In genomic region chr12:105060715-105061378, GRCh38 we compare ENCODE assay signal across 24 cellular contexts. TPM values are rescaled to one million over a fixed set of nuclear protein-coding genes. Genes with fewer than 3 reads are reported as not detected.
A peak's percentile ranks its signal among the peaks of the same experiment; 100 is the strongest.
DNase-seq lines count a peak whose midpoint lies in the region; ATAC-seq, FAIRE-seq and TF ChIP-seq lines count a peak whose summit lies in the region.
"Had no signal": no experiment of that assay in that cellular context is flagged by ENCODE, and none has a peak within 500 bp of the region (broad histone marks: within the 10 kb centered on the region; RNA-seq: fewer than 3 reads in every experiment).

No MANE protein-coding gene starts in this region.

- no peak overlapping the region for H4K8ac ChIP-seq in trophoblast cell (ENCODE audit: low read depth, low read length)

- H3K79me2 ChIP-seq in trophoblast cell (ENCODE audit: control insufficient read depth, insufficient read depth, low read length, poor library complexity), result no peaks in the 10 kb centered on the region
- H3K79me2 ChIP-seq: parathyroid adenoma had no signal

- no peak overlapping the region for H2AFZ ChIP-seq in trophoblast cell (ENCODE audit: insufficient read depth, low read length, poor library complexity)
- H2AFZ ChIP-seq: parathyroid adenoma had no signal

- peaks cover 4% of the 10 kb centered on the region for H3K27me3 Mint-ChIP-seq in activated CD4-positive, alpha-beta T cell treated with anti-CD3 and anti-CD28 coated beads, Interleukin-2, amount 10 ng/mL, durations not matched to agents 24 days and 14 days

- no peak overlapping the region for H3K27ac ChIP-seq in trophoblast cell (ENCODE audit: low read depth, low read length)
- H3K27ac ChIP-seq: heart left ventricle, parathyroid adenoma, right atrium auricular region, tibial artery had no signal

- intact Hi-C loops in activated CD4-positive, alpha-beta T cell treated with anti-CD3 and anti-CD28 coated beads, Interleukin-2, amount 10 ng/mL, durations not matched to agents 24 days and 14 days (cut with micrococcal nuclease), result no loop called here

- peaks cover 7% of the 10 kb centered on the region for H3K36me3 ChIP-seq in bronchial epithelial cell (ENCODE audit: control insufficient read depth, insufficient read depth, low read length)
- no peaks in the 10 kb centered on the region for H3K36me3 ChIP-seq in trophoblast cell (ENCODE audit: control insufficient read depth in 1 of 2, insufficient read depth in 2 of 2, low read length in 2 of 2)

- H3K4me2 ChIP-seq in trophoblast cell (ENCODE audit: low read length), result no peak overlapping the region

- H3K4me1 ChIP-seq in trophoblast cell (ENCODE audit: control insufficient read depth in 1 of 2, insufficient read depth in 2 of 2, low read length in 2 of 2), result no peaks in the 10 kb centered on the region
- H3K4me1 ChIP-seq: BE2C, parathyroid adenoma, right atrium auricular region, tibial artery had no signal

- H3K9ac ChIP-seq in trophoblast cell (ENCODE audit: low read length), result no peak overlapping the region
- H3K9ac ChIP-seq: parathyroid adenoma had no signal

- DNase-seq in activated CD4-positive, alpha-beta T cell treated with anti-CD3 and anti-CD28 coated beads, Interleukin-2, amount 10 ng/mL, durations not matched to agents 24 days and 14 days, result peak; percentile 53
- no peak for DNase-seq in activated CD4-positive, alpha-beta T cell treated with anti-CD3 and anti-CD28 coated beads, Interleukin-2, amount 50 U/mL, for 1 hour
- peak; percentile 18 for DNase-seq in MV-4-11 (lab: John Stamatoyannopoulos, UW)
- DNase-seq in bronchial epithelial cell (ENCODE audit: low read depth), result peak; percentile 74
- peak; percentile 42 to 88 for DNase-seq in trophoblast cell
- DNase-seq in cerebellar nuclear complex (lab: John Stamatoyannopoulos, UW), result no peak
- DNase-seq: ACHN; activated CD4-positive, alpha-beta T cell treated with anti-CD3 and anti-CD28 coated beads for 36 hours; activated gamma-delta T cell; activated T-cell treated with anti-CD3 and anti-CD28 coated beads, Interleukin-2, amount 50 U/mL, for 1 hour; BE2C; CD8-positive, alpha-beta memory T cell; heart left ventricle; KG1; NCI-H526 treated with DMSO at 0.1 percent for 48 hours; tibial artery had no signal

- ATAC-seq in HG02798 (IDR thresholded peaks at IDR 0.05; ENCODE audit: poor library complexity, unreplicated experiment) (no peak), HG02970 (IDR thresholded peaks at IDR 0.05; ENCODE audit: low FRiP score, unreplicated experiment) (no peak)
- ATAC-seq: activated CD4-positive, alpha-beta T cell treated with anti-CD3 and anti-CD28 coated beads for 36 hours; heart left ventricle had no signal

- H3K4me3 ChIP-seq in bronchial epithelial cell (ENCODE audit: low read depth, low read length) (no peak overlapping the region), trophoblast cell (ENCODE audit: low read depth, low read length) (no peak overlapping the region)
- H3K4me3 ChIP-seq: heart left ventricle, right atrium auricular region, tibial artery had no signal

- H3K23ac ChIP-seq in trophoblast cell (ENCODE audit: low read length), result no peak overlapping the region

- H3K27me3 ChIP-seq in bronchial epithelial cell (ENCODE audit: control insufficient read depth, insufficient read depth, low read length) (no peaks in the 10 kb centered on the region), trophoblast cell (ENCODE audit: insufficient read depth, low read length) (no peaks in the 10 kb centered on the region)
- H3K27me3 ChIP-seq: BE2C, heart left ventricle, right atrium auricular region, tibial artery had no signal

- H3K14ac ChIP-seq in trophoblast cell (ENCODE audit: low read length), result no peak overlapping the region

- TF ChIP-seq CTCF in bronchial epithelial cell (IDR thresholded peaks at IDR 0.05; ENCODE audit: insufficient read depth, low read length, severe bottlenecking), result no peak

- H3K18ac ChIP-seq in trophoblast cell (ENCODE audit: low read length), result no peak overlapping the region

- H2BK120ac ChIP-seq in trophoblast cell (ENCODE audit: insufficient read depth, low read length, poor library complexity), result no peak overlapping the region

- H3K4me1 Mint-ChIP-seq in activated CD4-positive, alpha-beta T cell treated with anti-CD3 and anti-CD28 coated beads, Interleukin-2, amount 10 ng/mL, durations not matched to agents 24 days and 14 days, result no peaks in the 10 kb centered on the region
- H3K4me1 Mint-ChIP-seq: CD8-positive, alpha-beta memory T cell; neural crest cell had no signal

- no peak overlapping the region for H2BK12ac ChIP-seq in trophoblast cell (ENCODE audit: low read length)

- H4K12ac ChIP-seq in trophoblast cell (ENCODE audit: low read depth, low read length), result no peak overlapping the region

- no peaks in the 10 kb centered on the region for H3K9me3 Mint-ChIP-seq in activated CD4-positive, alpha-beta T cell treated with anti-CD3 and anti-CD28 coated beads, Interleukin-2, amount 10 ng/mL, durations not matched to agents 24 days and 14 days

- no peak overlapping the region for H3K27ac Mint-ChIP-seq in activated CD4-positive, alpha-beta T cell treated with anti-CD3 and anti-CD28 coated beads, Interleukin-2, amount 10 ng/mL, durations not matched to agents 24 days and 14 days
- H3K27ac Mint-ChIP-seq: activated CD4-positive, alpha-beta T cell treated with anti-CD3 and anti-CD28 coated beads for 36 hours; CD8-positive, alpha-beta memory T cell had no signal

- H3K36me3 Mint-ChIP-seq in activated CD4-positive, alpha-beta T cell treated with anti-CD3 and anti-CD28 coated beads, Interleukin-2, amount 10 ng/mL, durations not matched to agents 24 days and 14 days (ENCODE audit: low read depth), result peaks cover 2% of the 10 kb centered on the region

- no peak overlapping the region for H3K4ac ChIP-seq in trophoblast cell (ENCODE audit: low read depth, low read length)

- no peaks in the 10 kb centered on the region for H3K79me1 ChIP-seq in trophoblast cell (ENCODE audit: low read length)

- no peak overlapping the region for H2BK5ac ChIP-seq in trophoblast cell (ENCODE audit: low read depth, low read length, poor library complexity)

- H4K91ac ChIP-seq in trophoblast cell (ENCODE audit: low read depth, low read length), result no peak overlapping the region

- FAIRE-seq in bronchial epithelial cell (lab: Jason Lieb, UNC), result no peak
- FAIRE-seq: G401.6, H54, HTR-8/SVneo had no signal

- no peak overlapping the region for H3K4me3 Mint-ChIP-seq in activated CD4-positive, alpha-beta T cell treated with anti-CD3 and anti-CD28 coated beads, Interleukin-2, amount 10 ng/mL, durations not matched to agents 24 days and 14 days
- H3K4me3 Mint-ChIP-seq: activated CD4-positive, alpha-beta T cell treated with anti-CD3 and anti-CD28 coated beads for 36 hours; CD8-positive, alpha-beta memory T cell; neural crest cell had no signal

- no peaks in the 10 kb centered on the region for H3K9me3 ChIP-seq in trophoblast cell (ENCODE audit: insufficient read depth, low read depth, low read length)
- H3K9me3 ChIP-seq: BE2C had no signal

- no peak overlapping the region for H2AK5ac ChIP-seq in trophoblast cell (ENCODE audit: low read length)

- no CpG with 5 or more reads among the region's 11 CpGs for WGBS in trophoblast cell (ENCODE audit: extremely low coverage, insufficient coverage, insufficient read length)

RNA-seq across cellular contexts. Expression of gene ALDH1L2, which starts 23.4 kb away (rescaled TPM):
- 1.3 and 1.5 TPM in 2 replicates for total RNA-seq in activated CD4-positive, alpha-beta T cell treated with anti-CD3 and anti-CD28 coated beads, Interleukin-2, amount 10 ng/mL, durations not matched to agents 24 days and 14 days
- total RNA-seq in bronchial epithelial cell, result 34.2 and 35.7 TPM in 2 replicates
- polyA plus RNA-seq in trophoblast cell (2013), result 1.00 and 1.2 TPM in 2 replicates
- polyA plus RNA-seq: CD8-positive, alpha-beta memory T cell had no signal

RNA-seq across cellular contexts. Expression of gene WASHC4, which starts 46.7 kb away (rescaled TPM):
- 31.5 and 36.5 TPM in 2 replicates for total RNA-seq in activated CD4-positive, alpha-beta T cell treated with anti-CD3 and anti-CD28 coated beads, Interleukin-2, amount 10 ng/mL, durations not matched to agents 24 days and 14 days
- 52.5 and 60.8 TPM in 2 replicates for total RNA-seq in bronchial epithelial cell
- polyA plus RNA-seq in trophoblast cell (2013), result 30.2 and 30.4 TPM in 2 replicates

Comparison
In these comparisons a context has a peak if more than half of its experiments do, and no peak if none do; other contexts are left out.
1. DNase-seq: peak in activated CD4-positive, alpha-beta T cell treated with anti-CD3 and anti-CD28 coated beads, Interleukin-2, amount 10 ng/mL, durations not matched to agents 24 days and 14 days (single experiment), MV-4-11 (single experiment), bronchial epithelial cell (single experiment) and trophoblast cell (2 of 2); none in activated CD4-positive, alpha-beta T cell treated with anti-CD3 and anti-CD28 coated beads, Interleukin-2, amount 50 U/mL, for 1 hour (single experiment) and cerebellar nuclear complex (0 of 2).
2. RNA of gene ALDH1L2, which starts 23.4 kb away (total RNA-seq): 34.2 to 35.7 TPM in bronchial epithelial cell; 1.3 to 1.5 TPM in activated CD4-positive, alpha-beta T cell treated with anti-CD3 and anti-CD28 coated beads, Interleukin-2, amount 10 ng/mL, durations not matched to agents 24 days and 14 days; every median in the first group is over 10 times any median in the second.